Comparison of ENCODE assay signal across 1 cellular context in the genomic region with DNA sequence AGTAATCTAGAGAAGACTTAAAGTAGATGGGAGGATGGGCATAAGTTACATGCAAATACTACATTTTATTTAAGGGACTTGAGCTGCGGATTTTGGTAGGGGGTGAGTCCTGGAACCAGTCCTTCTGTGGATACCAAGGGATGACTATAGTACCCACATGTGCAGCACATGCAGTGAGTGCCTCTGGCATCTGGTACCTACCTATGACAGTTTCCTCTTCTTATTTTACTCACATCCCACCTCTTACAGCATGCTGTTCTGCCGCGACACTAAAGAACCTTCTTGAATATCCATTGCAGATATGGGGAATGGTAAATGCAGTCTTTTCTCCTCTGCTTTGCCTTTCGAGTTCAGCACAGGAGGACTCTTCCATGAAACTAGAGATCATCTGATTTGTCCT.
TF ChIP-seq lines count a peak whose summit lies in the region.

No MANE protein-coding gene starts in this region.

TF ChIP-seq in SK-N-SH, 30 proteins besides CTCF, POLR2A, EP300 and RAD21 (continued from another document):
- TF ChIP-seq REST (IDR thresholded peaks at IDR 0.05; ENCODE audit: low read depth, low read length): no peak
- no peak for TF ChIP-seq ELF1 (IDR thresholded peaks at IDR 0.05)
- no peak for TF ChIP-seq SMC3 (IDR thresholded peaks at IDR 0.05; ENCODE audit: low read depth, low read length)
- no peak for TF ChIP-seq ZBTB33 (IDR thresholded peaks at IDR 0.05; ENCODE audit: borderline replicate concordance, low read depth)
TF ChIP-seq in SK-N-SH: peak in this region for 0.
